Comparison of ENCODE assay signal across 1 cellular context in the genomic region with DNA sequence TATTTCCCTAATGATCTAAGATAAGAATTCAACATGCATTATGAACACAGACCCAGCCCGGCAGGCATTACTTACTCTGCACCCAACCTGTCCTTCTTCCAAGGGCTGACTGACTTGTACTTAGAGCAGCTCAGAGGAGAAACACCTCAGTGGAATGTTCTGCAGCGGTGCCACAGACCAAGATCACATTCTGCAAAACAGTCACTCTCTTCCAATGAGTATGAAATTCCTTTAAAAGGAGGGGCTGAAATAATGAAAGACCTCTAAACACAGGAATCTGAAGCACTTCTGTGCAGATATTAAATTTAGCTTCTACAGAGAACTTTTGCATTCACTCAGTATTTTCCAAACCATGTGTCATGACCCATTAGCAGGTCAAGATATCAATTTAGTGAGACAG.
TF ChIP-seq lines count a peak whose summit lies in the region.

No MANE protein-coding gene starts in this region.

TF ChIP-seq in GM23338, 12 proteins besides CTCF, POLR2A, EP300 and RAD21 (continued from another document):
- no peak for TF ChIP-seq EZH2phosphoT487 (IDR thresholded peaks at IDR 0.05; ENCODE audit: unreplicated experiment)
- no peak for TF ChIP-seq JUNB (IDR thresholded peaks at IDR 0.05; ENCODE audit: unreplicated experiment)
- TF ChIP-seq, protein P1, sequence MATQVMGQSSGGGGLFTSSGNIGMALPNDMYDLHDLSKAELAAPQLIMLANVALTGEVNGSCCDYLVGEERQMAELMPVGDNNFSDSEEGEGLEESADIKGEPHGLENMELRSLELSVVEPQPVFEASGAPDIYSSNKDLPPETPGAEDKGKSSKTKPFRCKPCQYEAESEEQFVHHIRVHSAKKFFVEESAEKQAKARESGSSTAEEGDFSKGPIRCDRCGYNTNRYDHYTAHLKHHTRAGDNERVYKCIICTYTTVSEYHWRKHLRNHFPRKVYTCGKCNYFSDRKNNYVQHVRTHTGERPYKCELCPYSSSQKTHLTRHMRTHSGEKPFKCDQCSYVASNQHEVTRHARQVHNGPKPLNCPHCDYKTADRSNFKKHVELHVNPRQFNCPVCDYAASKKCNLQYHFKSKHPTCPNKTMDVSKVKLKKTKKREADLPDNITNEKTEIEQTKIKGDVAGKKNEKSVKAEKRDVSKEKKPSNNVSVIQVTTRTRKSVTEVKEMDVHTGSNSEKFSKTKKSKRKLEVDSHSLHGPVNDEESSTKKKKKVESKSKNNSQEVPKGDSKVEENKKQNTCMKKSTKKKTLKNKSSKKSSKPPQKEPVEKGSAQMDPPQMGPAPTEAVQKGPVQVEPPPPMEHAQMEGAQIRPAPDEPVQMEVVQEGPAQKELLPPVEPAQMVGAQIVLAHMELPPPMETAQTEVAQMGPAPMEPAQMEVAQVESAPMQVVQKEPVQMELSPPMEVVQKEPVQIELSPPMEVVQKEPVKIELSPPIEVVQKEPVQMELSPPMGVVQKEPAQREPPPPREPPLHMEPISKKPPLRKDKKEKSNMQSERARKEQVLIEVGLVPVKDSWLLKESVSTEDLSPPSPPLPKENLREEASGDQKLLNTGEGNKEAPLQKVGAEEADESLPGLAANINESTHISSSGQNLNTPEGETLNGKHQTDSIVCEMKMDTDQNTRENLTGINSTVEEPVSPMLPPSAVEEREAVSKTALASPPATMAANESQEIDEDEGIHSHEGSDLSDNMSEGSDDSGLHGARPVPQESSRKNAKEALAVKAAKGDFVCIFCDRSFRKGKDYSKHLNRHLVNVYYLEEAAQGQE (IDR thresholded peaks at IDR 0.05; ENCODE audit: unreplicated experiment): no peak
- TF ChIP-seq, protein P2, sequence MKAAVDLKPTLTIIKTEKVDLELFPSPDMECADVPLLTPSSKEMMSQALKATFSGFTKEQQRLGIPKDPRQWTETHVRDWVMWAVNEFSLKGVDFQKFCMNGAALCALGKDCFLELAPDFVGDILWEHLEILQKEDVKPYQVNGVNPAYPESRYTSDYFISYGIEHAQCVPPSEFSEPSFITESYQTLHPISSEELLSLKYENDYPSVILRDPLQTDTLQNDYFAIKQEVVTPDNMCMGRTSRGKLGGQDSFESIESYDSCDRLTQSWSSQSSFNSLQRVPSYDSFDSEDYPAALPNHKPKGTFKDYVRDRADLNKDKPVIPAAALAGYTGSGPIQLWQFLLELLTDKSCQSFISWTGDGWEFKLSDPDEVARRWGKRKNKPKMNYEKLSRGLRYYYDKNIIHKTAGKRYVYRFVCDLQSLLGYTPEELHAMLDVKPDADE (IDR thresholded peaks at IDR 0.05): no peak
- TF ChIP-seq STAT1 (IDR thresholded peaks at IDR 0.05; ENCODE audit: unreplicated experiment): no peak
- no peak for TF ChIP-seq CREB1 (CRISPR knock-in tag; IDR thresholded peaks at IDR 0.05; ENCODE audit: low read depth)
- no peak for TF ChIP-seq NANOG (IDR thresholded peaks at IDR 0.05; ENCODE audit: borderline replicate concordance)
TF ChIP-seq in GM23338: peak in this region for 0.
